ENCODE assay signal across 9 cellular contexts in genomic region chr9:77019010-77019809, GRCh38. TPM values are rescaled to one million over a fixed set of nuclear protein-coding genes. Genes with fewer than 3 reads are reported as not detected.
DNase-seq lines count a peak whose midpoint lies in the region; ATAC-seq, FAIRE-seq and TF ChIP-seq lines count a peak whose summit lies in the region.
"Had no signal": no experiment of that assay in that cellular context is flagged by ENCODE, and none has a peak within 500 bp of the region (broad histone marks: within the 10 kb centered on the region; RNA-seq: fewer than 3 reads in every experiment).

FOXB2 (plus strand) TSS chr9:77019655; CDS start chr9:77019655, 0 bp downstream.

- POLR2A ChIA-PET in H1 (lab: Charles Lee; ENCODE audit: partially characterized antibody): interaction anchor here (0.8 to 1.0 kb wide), 3 partner anchors 53 to 158 kb away, joined by 3 to 4 read pairs (median 4); partner anchors contain the start of gene VPS13A

- peaks cover 0 to 9% (median 0%) of the 10 kb centered on the region in 4 experiments; a peak in 1 of 8 replicates for H3K36me3 ChIP-seq in H1 (ENCODE audit: control insufficient read depth in 2 of 4, insufficient read depth in 4 of 4, low read length in 3 of 4)
- no peaks in the 10 kb centered on the region for H3K36me3 ChIP-seq in parathyroid adenoma (ENCODE audit: control insufficient read depth, insufficient read depth, low read length)
- H3K36me3 ChIP-seq: tibial nerve had no signal

- H3K4me3 ChIP-seq in H1 (ENCODE audit: extremely low read depth in 1 of 4, insufficient read depth in 2 of 4, low read depth in 3 of 4, low read length in 4 of 4) (peak within 1 kb of the TSS; percentile 33 to 65 (median 56)), parathyroid adenoma (ENCODE audit: low read depth, low read length) (peak within 1 kb of the TSS; percentile 24)

- H2BK120ac ChIP-seq in H1 (replicated peaks; ENCODE audit: low read depth, low read length): peak within 1 kb of the TSS; percentile 37

- H3K14ac ChIP-seq in H1 (ENCODE audit: insufficient read length): no peak within 1 kb of the TSS

- peaks cover 44% of the 10 kb centered on the region for H3K23me2 ChIP-seq in H1 (ENCODE audit: low read depth, low read length)

- H3K36me3 Mint-ChIP-seq in Calu3 (ENCODE audit: insufficient read depth, unreplicated experiment) (no peaks in the 10 kb centered on the region), IgD-negative memory B cell (no peaks in the 10 kb centered on the region)

- H4K91ac ChIP-seq in H1 (replicated peaks; ENCODE audit: insufficient read length, low read length): peak within 1 kb of the TSS; percentile 69

- H3K4me2 ChIP-seq in H1 (ENCODE audit: insufficient read depth in 1 of 2, low read depth in 2 of 2, low read length in 2 of 2) (peak within 1 kb of the TSS; percentile 90 to 94), parathyroid adenoma (ENCODE audit: low read length) (peak within 1 kb of the TSS; percentile 42)

- 2% methylated on average over 49 of the region's 49 CpGs; no CpG with 5 or more reads in 1 of the 2 experiments for WGBS in H1 (ENCODE audit: extremely low coverage in 1 of 2, insufficient coverage in 1 of 2, insufficient read length in 1 of 2, insufficient replicate concordance in 2 of 2, low coverage in 1 of 2, low lambda C conversion rate in 2 of 2, missing lambda C conversion rate in 1 of 2), 2 experiments

- H3K27ac ChIP-seq in H1 (ENCODE audit: low read depth, low read length) (no peak within 1 kb of the TSS), parathyroid adenoma (no peak within 1 kb of the TSS)
- H3K27ac ChIP-seq: tibial nerve had no signal

- BruUV-seq in Calu3 (replicated peaks; lab: Mats Ljungman, UMichigan): no TSS peak

- no peak for TF ChIP-seq EP300 in H1 (IDR thresholded peaks at IDR 0.05; ENCODE audit: borderline replicate concordance in 1 of 2, low read depth in 2 of 2, low read length in 2 of 2)

- H2BK5ac ChIP-seq in H1 (ENCODE audit: low read depth, low read length): peak within 1 kb of the TSS; percentile 52; the same call in 1 of the 2 replicates

- H3K79me2 ChIP-seq in H1 (ENCODE audit: control insufficient read depth in 1 of 2, insufficient read depth in 2 of 2, low read length in 2 of 2) (no peaks in the 10 kb centered on the region), parathyroid adenoma (no peaks in the 10 kb centered on the region)

- TF ChIP-seq RAD21 in H1 (IDR thresholded peaks at IDR 0.05 in 1 of 2, conservative IDR thresholded peaks at IDR 0.05 in 1 of 2; ENCODE audit: low read depth in 2 of 2, low read length in 2 of 2): no peak

- 0 out of 2 replicates have a peak within 1 kb of the TSS, but pooled peaks have one; percentile 72 for H2BK15ac ChIP-seq in H1 (ENCODE audit: low read length)

- no peak for DNase-seq in Calu3
- peak in 1 of 2 experiments; percentile 81 for DNase-seq in H1 (ENCODE audit: low read depth in 1 of 2, low spot score in 2 of 2)
- DNase-seq in NCI-H69 (lab: John Stamatoyannopoulos, UW): no peak
- no peak for DNase-seq in kidney tubule cell (ENCODE audit: low spot score)
- no peak for DNase-seq in NCI-H2171 treated with DMSO at 0.1 percent for 48 hours (lab: John Stamatoyannopoulos, UW)

- H3K23ac ChIP-seq in H1 (ENCODE audit: insufficient read length): no peak within 1 kb of the TSS

- H3K18ac ChIP-seq in H1 (ENCODE audit: extremely low read depth, low read length): peak within 1 kb of the TSS; percentile 78

- H3K4me1 Mint-ChIP-seq in Calu3 (ENCODE audit: low read depth, unreplicated experiment): peaks cover 7% of the 10 kb centered on the region
- peaks cover 0 to 12% (median 4%) of the 10 kb centered on the region in 3 donors for H3K4me1 Mint-ChIP-seq in IgD-negative memory B cell

- H3K9me3 ChIP-seq in H1 (ENCODE audit: insufficient read depth in 2 of 2, low read depth in 1 of 2, low read length in 1 of 2) (no peaks in the 10 kb centered on the region; a peak in 1 of 4 replicates), parathyroid adenoma (ENCODE audit: control insufficient read depth, low read length) (no peaks in the 10 kb centered on the region)
- H3K9me3 ChIP-seq: tibial nerve had no signal

- H2AFZ ChIP-seq in H1 (ENCODE audit: low read length): peak within 1 kb of the TSS; percentile 74; the same call in 1 of the 2 replicates
- H2AFZ ChIP-seq in parathyroid adenoma: no peak within 1 kb of the TSS

- H3K27ac Mint-ChIP-seq in Calu3 (ENCODE audit: unreplicated experiment) (no peak within 1 kb of the TSS), IgD-negative memory B cell (peak within 1 kb of the TSS in 2 of 3 donors; percentile 56 to 81)

- TF ChIP-seq POLR2A in H1 (IDR thresholded peaks at IDR 0.05; ENCODE audit: control extremely low read depth in 1 of 2, low read depth in 2 of 2, low read length in 2 of 2): no peak

- H3K27me3 ChIP-seq in H1 (replicated peaks in 1 of 4; ENCODE audit: control insufficient read depth in 3 of 4, extremely low read depth in 1 of 4, insufficient read depth in 3 of 4, low read length in 3 of 4): peaks cover 78 to 99% (median 98%) of the 10 kb centered on the region in 4 experiments
- peaks cover 37% of the 10 kb centered on the region for H3K27me3 ChIP-seq in parathyroid adenoma (ENCODE audit: control insufficient read depth, insufficient read depth, low read length)

- H3K4me3 Mint-ChIP-seq in Calu3 (ENCODE audit: low read depth, unreplicated experiment): peak within 1 kb of the TSS; percentile 56
- peak within 1 kb of the TSS in 2 of 4 donors; percentile 28 to 55 for H3K4me3 Mint-ChIP-seq in IgD-negative memory B cell

- peaks cover 2 to 3% of the 10 kb centered on the region in 2 experiments for H4K20me1 ChIP-seq in H1 (replicated peaks in 1 of 2; ENCODE audit: control insufficient read depth in 1 of 2, insufficient read depth in 2 of 2, low read length in 2 of 2)

- intact Hi-C loops in Calu3 (cut with micrococcal nuclease; ENCODE audit: unreplicated experiment): no loop called here

- H3K9ac ChIP-seq in H1 (replicated peaks in 1 of 4; ENCODE audit: extremely low read depth in 1 of 4, low read depth in 3 of 4, low read length in 3 of 4): no peak within 1 kb of the TSS
- H3K9ac ChIP-seq in parathyroid adenoma: no peak within 1 kb of the TSS

- H3K4me1 ChIP-seq in H1 (replicated peaks in 1 of 4; ENCODE audit: control insufficient read depth in 3 of 4, insufficient read depth in 4 of 4, low read length in 3 of 4) (peaks cover 16 to 53% (median 33%) of the 10 kb centered on the region in 4 experiments), parathyroid adenoma (no peaks in the 10 kb centered on the region)

- 0 out of 2 replicates have a peak within 1 kb of the TSS, but pooled peaks have one; percentile 34 for H2AK5ac ChIP-seq in H1 (ENCODE audit: low read depth, low read length)

- peak within 1 kb of the TSS; percentile 83 for H4K8ac ChIP-seq in H1 (ENCODE audit: extremely low read depth, insufficient read depth, low read length)

- ATAC-seq in GM19397 (IDR thresholded peaks at IDR 0.05; ENCODE audit: unreplicated experiment): no peak

- no peak within 1 kb of the TSS for H3K4ac ChIP-seq in H1 (replicated peaks; ENCODE audit: insufficient read length, low read depth, low read length)

- CTCF ChIA-PET in Calu3 (lab: Charles Lee) (no interaction called here), H1 (lab: Charles Lee; ENCODE audit: partially characterized antibody) (interaction anchor here (1.0 to 1.5 kb wide), 5 partner anchors 8 to 197 kb away, joined by 3 to 10 read pairs (median 3); no protein-coding TSS in a partner anchor)

- H3K56ac ChIP-seq in H1 (replicated peaks; ENCODE audit: insufficient read length, low read depth, low read length): no peak within 1 kb of the TSS

- no peak for TF ChIP-seq CTCF in Calu3 (IDR thresholded peaks at IDR 0.05; ENCODE audit: unreplicated experiment)
- no peak for TF ChIP-seq CTCF in H1 (IDR thresholded peaks at IDR 0.05; ENCODE audit: control extremely low read depth in 1 of 3, insufficient read depth in 1 of 3, low read depth in 1 of 3, low read length in 3 of 3)
- TF ChIP-seq CTCF in parathyroid adenoma (IDR thresholded peaks at IDR 0.05): no peak

- H4K5ac ChIP-seq in H1 (ENCODE audit: insufficient read length, low read depth, low read length): no peak within 1 kb of the TSS

- H2BK20ac ChIP-seq in H1 (ENCODE audit: low read length): peak within 1 kb of the TSS; percentile 98; the same call in 1 of the 2 replicates

- peak within 1 kb of the TSS; percentile 87; the same call in 1 of the 2 replicates for H2BK12ac ChIP-seq in H1 (ENCODE audit: low read depth, low read length)

- H3K79me1 ChIP-seq in H1 (ENCODE audit: low read depth, low read length): no peaks in the 10 kb centered on the region

- H3K27me3 Mint-ChIP-seq in Calu3 (ENCODE audit: unreplicated experiment) (peaks cover 49% of the 10 kb centered on the region), IgD-negative memory B cell (peaks cover 71% of the 10 kb centered on the region)

- no peak for FAIRE-seq in H1 (lab: Jason Lieb, UNC)

- no peaks in the 10 kb centered on the region for H3K9me3 Mint-ChIP-seq in Calu3 (ENCODE audit: low read depth, unreplicated experiment)
- peaks cover 1 to 12% (median 3%) of the 10 kb centered on the region in 3 donors for H3K9me3 Mint-ChIP-seq in IgD-negative memory B cell

TF ChIP-seq in H1, 55 proteins besides CTCF, POLR2A, EP300 and RAD21:
- peak; percentile 30 for TF ChIP-seq ASH2L (IDR thresholded peaks at IDR 0.05; ENCODE audit: low read length)
- no peak for TF ChIP-seq JUND (IDR thresholded peaks at IDR 0.05; ENCODE audit: low read length)
- TF ChIP-seq EZH2 (IDR thresholded peaks at IDR 0.05; ENCODE audit: low read depth, low read length, severe bottlenecking): peak; percentile 99
- no peak for TF ChIP-seq POU5F1 (IDR thresholded peaks at IDR 0.05; ENCODE audit: low read depth, low read length)
- peak; percentile 88 for TF ChIP-seq RNF2 (IDR thresholded peaks at IDR 0.05; ENCODE audit: borderline replicate concordance, low read depth, low read length, missing control alignments, poor library complexity, severe bottlenecking)
- TF ChIP-seq CBX8 (IDR thresholded peaks at IDR 0.05; ENCODE audit: borderline replicate concordance, low read depth, low read length): peak; percentile 90; the same call in 1 of the 2 replicates
- peak; percentile 63 for TF ChIP-seq KDM4A (IDR thresholded peaks at IDR 0.05; ENCODE audit: low read depth, low read length, severe bottlenecking)
- TF ChIP-seq SUZ12 (IDR thresholded peaks at IDR 0.05; ENCODE audit: low read length): peak; percentile 100
- no peak for TF ChIP-seq TCF12 (IDR thresholded peaks at IDR 0.05; ENCODE audit: low read depth, low read length)

RNA-seq across cellular contexts. Expression of gene FOXB2, which starts in this region (rescaled TPM):
- not detected in 2 replicates for total RNA-seq in Calu3 (2022)
- polyA plus RNA-seq in IgD-negative memory B cell: not detected
- total RNA-seq in H1 (2021; fragmentation: NEBNext Ultra II Directional; extraction: Animal tissue kit (Norgen Biotek cat#: 25700)): 0.22 and 0.25 TPM in 2 replicates
- polyA plus RNA-seq in H1 (2011; rRNA removed): 0.15 and 0.30 TPM in 2 replicates
- 0.17 TPM for polyA plus RNA-seq in H1 (2011; cell fraction: cytosol; rRNA removed)
- polyA plus RNA-seq in H1 (2011; cell fraction: nucleus; rRNA removed): 0.20 TPM
- polyA plus RNA-seq in H1 (2012, experiment 1 of 2): 0.32 TPM in 1 of 4 replicates, not detected in the others
- 0.13 TPM for polyA plus RNA-seq in H1 (2012, experiment 2 of 2)
- 0.14 TPM for polyA plus RNA-seq in H1 (2013, experiment 1 of 2)
- polyA plus RNA-seq in H1 (2013, experiment 2 of 2): 0.13 TPM
- not detected in 2 replicates for polyA minus RNA-seq in H1 (2011; rRNA and poly(A)+ RNA removed)
- not detected for polyA minus RNA-seq in H1 (2011; cell fraction: cytosol; rRNA and poly(A)+ RNA removed)
- 0.50 TPM for polyA minus RNA-seq in H1 (2011; cell fraction: nucleus; rRNA and poly(A)+ RNA removed)
- total RNA-seq: tibial nerve had no signal
